ENCODE assay signal across 1 cellular context in genomic region chr15:60374628-60375081, GRCh38.
TF ChIP-seq lines count a peak whose summit lies in the region.

No MANE protein-coding gene starts in this region.

TF ChIP-seq in HepG2, 621 proteins besides CTCF, POLR2A, EP300 and RAD21 (continued from another document and continues in another):
- TF ChIP-seq, protein P1, sequence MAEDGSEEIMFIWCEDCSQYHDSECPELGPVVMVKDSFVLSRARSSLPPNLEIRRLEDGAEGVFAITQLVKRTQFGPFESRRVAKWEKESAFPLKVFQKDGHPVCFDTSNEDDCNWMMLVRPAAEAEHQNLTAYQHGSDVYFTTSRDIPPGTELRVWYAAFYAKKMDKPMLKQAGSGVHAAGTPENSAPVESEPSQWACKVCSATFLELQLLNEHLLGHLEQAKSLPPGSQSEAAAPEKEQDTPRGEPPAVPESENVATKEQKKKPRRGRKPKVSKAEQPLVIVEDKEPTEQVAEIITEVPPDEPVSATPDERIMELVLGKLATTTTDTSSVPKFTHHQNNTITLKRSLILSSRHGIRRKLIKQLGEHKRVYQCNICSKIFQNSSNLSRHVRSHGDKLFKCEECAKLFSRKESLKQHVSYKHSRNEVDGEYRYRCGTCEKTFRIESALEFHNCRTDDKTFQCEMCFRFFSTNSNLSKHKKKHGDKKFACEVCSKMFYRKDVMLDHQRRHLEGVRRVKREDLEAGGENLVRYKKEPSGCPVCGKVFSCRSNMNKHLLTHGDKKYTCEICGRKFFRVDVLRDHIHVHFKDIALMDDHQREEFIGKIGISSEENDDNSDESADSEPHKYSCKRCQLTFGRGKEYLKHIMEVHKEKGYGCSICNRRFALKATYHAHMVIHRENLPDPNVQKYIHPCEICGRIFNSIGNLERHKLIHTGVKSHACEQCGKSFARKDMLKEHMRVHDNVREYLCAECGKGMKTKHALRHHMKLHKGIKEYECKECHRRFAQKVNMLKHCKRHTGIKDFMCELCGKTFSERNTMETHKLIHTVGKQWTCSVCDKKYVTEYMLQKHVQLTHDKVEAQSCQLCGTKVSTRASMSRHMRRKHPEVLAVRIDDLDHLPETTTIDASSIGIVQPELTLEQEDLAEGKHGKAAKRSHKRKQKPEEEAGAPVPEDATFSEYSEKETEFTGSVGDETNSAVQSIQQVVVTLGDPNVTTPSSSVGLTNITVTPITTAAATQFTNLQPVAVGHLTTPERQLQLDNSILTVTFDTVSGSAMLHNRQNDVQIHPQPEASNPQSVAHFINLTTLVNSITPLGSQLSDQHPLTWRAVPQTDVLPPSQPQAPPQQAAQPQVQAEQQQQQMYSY (CRISPR knock-in tag; IDR thresholded peaks at IDR 0.05) = peak; percentile 74
- TF ChIP-seq NR2F6 (IDR thresholded peaks at IDR 0.05) (peak; percentile 39), NR2F6 (CRISPR knock-in tag; IDR thresholded peaks at IDR 0.05) (peak; percentile 69; the same call in 1 of the 2 replicates), ZNF136 (CRISPR knock-in tag; IDR thresholded peaks at IDR 0.05; ENCODE audit: low read depth) (no peak), JUN (CRISPR knock-in tag; IDR thresholded peaks at IDR 0.05) (peak; percentile 90), TBX2 (CRISPR knock-in tag; IDR thresholded peaks at IDR 0.05; ENCODE audit: borderline replicate concordance) (peak; percentile 97), ZBTB1 (CRISPR knock-in tag; IDR thresholded peaks at IDR 0.05; ENCODE audit: borderline replicate concordance) (no peak), ZNF562 (CRISPR knock-in tag; IDR thresholded peaks at IDR 0.05; ENCODE audit: borderline replicate concordance) (no peak), SMARCC2 (IDR thresholded peaks at IDR 0.05) (no peak), ASH2L (IDR thresholded peaks at IDR 0.05; ENCODE audit: insufficient read length, low read depth, low read length) (peak; percentile 51), RBM39 (IDR thresholded peaks at IDR 0.05; ENCODE audit: low read depth, low read length, poor library complexity, severe bottlenecking) (no peak), MTA1 (CRISPR knock-in tag; IDR thresholded peaks at IDR 0.05; ENCODE audit: borderline replicate concordance) (0 out of 2 replicates have a peak, but pooled peaks have one; percentile 48), KLF9 (CRISPR knock-in tag; IDR thresholded peaks at IDR 0.05; ENCODE audit: low read depth) (no peak), ELF1 (CRISPR knock-in tag; IDR thresholded peaks at IDR 0.05) (peak; percentile 51), ZNF501 (CRISPR knock-in tag; IDR thresholded peaks at IDR 0.05) (0 out of 2 replicates have a peak, but pooled peaks have one; percentile 34), KDM5A (IDR thresholded peaks at IDR 0.05; ENCODE audit: borderline replicate concordance, low read length) (no peak), ZNF619 (CRISPR knock-in tag; IDR thresholded peaks at IDR 0.05) (0 out of 2 replicates have a peak, but pooled peaks have one; percentile 37), NCOR1 (IDR thresholded peaks at IDR 0.05; ENCODE audit: borderline replicate concordance, low read length) (peak; percentile 50; the same call in 1 of the 2 replicates), PRDM10 (CRISPR knock-in tag; IDR thresholded peaks at IDR 0.05; ENCODE audit: low read depth) (peak; percentile 80), ZNF792 (CRISPR knock-in tag; IDR thresholded peaks at IDR 0.05) (peak; percentile 59; the same call in 1 of the 2 replicates), ZNF605 (CRISPR knock-in tag; IDR thresholded peaks at IDR 0.05) (0 out of 2 replicates have a peak, but pooled peaks have one; percentile 46), HNRNPK (IDR thresholded peaks at IDR 0.05; ENCODE audit: low read depth, low read length, poor library complexity, severe bottlenecking) (no peak), ZNF724P (CRISPR knock-in tag; IDR thresholded peaks at IDR 0.05; ENCODE audit: borderline replicate concordance) (0 out of 2 replicates have a peak, but pooled peaks have one; percentile 52), NFE2 (CRISPR knock-in tag; IDR thresholded peaks at IDR 0.05) (peak; percentile 87), ZNF746 (CRISPR knock-in tag; IDR thresholded peaks at IDR 0.05) (peak; percentile 54; the same call in 1 of the 2 replicates), IKZF5 (CRISPR knock-in tag; IDR thresholded peaks at IDR 0.05) (peak; percentile 93), ZNF317 (CRISPR knock-in tag; IDR thresholded peaks at IDR 0.05) (peak; percentile 67; the same call in 1 of the 2 replicates), ZNF264 (CRISPR knock-in tag; IDR thresholded peaks at IDR 0.05) (no peak), ZSCAN9 (CRISPR knock-in tag; IDR thresholded peaks at IDR 0.05; ENCODE audit: borderline replicate concordance) (peak; percentile 72), HNRNPUL1 (IDR thresholded peaks at IDR 0.05; ENCODE audit: low read depth, low read length) (no peak), ZFP37 (CRISPR knock-in tag; IDR thresholded peaks at IDR 0.05; ENCODE audit: borderline replicate concordance) (0 out of 2 replicates have a peak, but pooled peaks have one; percentile 48), MED1 (CRISPR knock-in tag; IDR thresholded peaks at IDR 0.05) (peak; percentile 94), MEIS2 (CRISPR knock-in tag; IDR thresholded peaks at IDR 0.05) (no peak), ZFP1 (CRISPR knock-in tag; IDR thresholded peaks at IDR 0.05) (no peak), POGZ (CRISPR knock-in tag; IDR thresholded peaks at IDR 0.05) (peak; percentile 82), ZMYM3 (CRISPR knock-in tag; IDR thresholded peaks at IDR 0.05) (peak; percentile 84), DDIT3 (CRISPR knock-in tag; IDR thresholded peaks at IDR 0.05) (no peak), RCOR2 (CRISPR knock-in tag; IDR thresholded peaks at IDR 0.05) (peak; percentile 95), ZMYM4 (CRISPR knock-in tag; IDR thresholded peaks at IDR 0.05) (peak; percentile 76), SRSF4 (IDR thresholded peaks at IDR 0.05; ENCODE audit: low read depth, low read length, poor library complexity, severe bottlenecking) (no peak), SALL1 (CRISPR knock-in tag; IDR thresholded peaks at IDR 0.05) (peak; percentile 94), SSRP1 (CRISPR knock-in tag; IDR thresholded peaks at IDR 0.05) (no peak), IRF2 (CRISPR knock-in tag; IDR thresholded peaks at IDR 0.05) (peak; percentile 85)
- TF ChIP-seq, protein P2, sequence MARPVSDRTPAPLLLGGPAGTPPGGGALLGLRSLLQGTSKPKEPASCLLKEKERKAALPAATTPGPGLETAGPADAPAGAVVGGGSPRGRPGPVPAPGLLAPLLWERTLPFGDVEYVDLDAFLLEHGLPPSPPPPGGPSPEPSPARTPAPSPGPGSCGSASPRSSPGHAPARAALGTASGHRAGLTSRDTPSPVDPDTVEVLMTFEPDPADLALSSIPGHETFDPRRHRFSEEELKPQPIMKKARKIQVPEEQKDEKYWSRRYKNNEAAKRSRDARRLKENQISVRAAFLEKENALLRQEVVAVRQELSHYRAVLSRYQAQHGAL (CRISPR knock-in tag; IDR thresholded peaks at IDR 0.05; ENCODE audit: not compliant biosample characterization) = no peak
- TF ChIP-seq, protein P3, sequence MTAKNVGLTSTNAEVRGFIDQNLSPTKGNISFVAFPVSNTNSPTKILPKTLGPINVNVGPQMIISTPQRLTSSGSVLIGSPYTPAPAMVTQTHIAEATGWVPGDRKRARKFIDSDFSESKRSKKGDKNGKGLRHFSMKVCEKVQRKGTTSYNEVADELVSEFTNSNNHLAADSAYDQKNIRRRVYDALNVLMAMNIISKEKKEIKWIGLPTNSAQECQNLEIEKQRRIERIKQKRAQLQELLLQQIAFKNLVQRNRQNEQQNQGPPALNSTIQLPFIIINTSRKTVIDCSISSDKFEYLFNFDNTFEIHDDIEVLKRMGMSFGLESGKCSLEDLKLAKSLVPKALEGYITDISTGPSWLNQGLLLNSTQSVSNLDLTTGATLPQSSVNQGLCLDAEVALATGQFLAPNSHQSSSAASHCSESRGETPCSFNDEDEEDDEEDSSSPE (CRISPR knock-in tag; IDR thresholded peaks at IDR 0.05) = peak; percentile 23; the same call in 1 of the 2 replicates
- TF ChIP-seq, protein P4, sequence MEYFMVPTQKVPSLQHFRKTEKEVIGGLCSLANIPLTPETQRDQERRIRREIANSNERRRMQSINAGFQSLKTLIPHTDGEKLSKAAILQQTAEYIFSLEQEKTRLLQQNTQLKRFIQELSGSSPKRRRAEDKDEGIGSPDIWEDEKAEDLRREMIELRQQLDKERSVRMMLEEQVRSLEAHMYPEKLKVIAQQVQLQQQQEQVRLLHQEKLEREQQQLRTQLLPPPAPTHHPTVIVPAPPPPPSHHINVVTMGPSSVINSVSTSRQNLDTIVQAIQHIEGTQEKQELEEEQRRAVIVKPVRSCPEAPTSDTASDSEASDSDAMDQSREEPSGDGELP (IDR thresholded peaks at IDR 0.05; ENCODE audit: borderline replicate concordance, low read depth) = peak; percentile 16; the same call in 1 of the 2 replicates
- TF ChIP-seq, protein P5, sequence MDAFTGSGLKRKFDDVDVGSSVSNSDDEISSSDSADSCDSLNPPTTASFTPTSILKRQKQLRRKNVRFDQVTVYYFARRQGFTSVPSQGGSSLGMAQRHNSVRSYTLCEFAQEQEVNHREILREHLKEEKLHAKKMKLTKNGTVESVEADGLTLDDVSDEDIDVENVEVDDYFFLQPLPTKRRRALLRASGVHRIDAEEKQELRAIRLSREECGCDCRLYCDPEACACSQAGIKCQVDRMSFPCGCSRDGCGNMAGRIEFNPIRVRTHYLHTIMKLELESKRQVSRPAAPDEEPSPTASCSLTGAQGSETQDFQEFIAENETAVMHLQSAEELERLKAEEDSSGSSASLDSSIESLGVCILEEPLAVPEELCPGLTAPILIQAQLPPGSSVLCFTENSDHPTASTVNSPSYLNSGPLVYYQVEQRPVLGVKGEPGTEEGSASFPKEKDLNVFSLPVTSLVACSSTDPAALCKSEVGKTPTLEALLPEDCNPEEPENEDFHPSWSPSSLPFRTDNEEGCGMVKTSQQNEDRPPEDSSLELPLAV (CRISPR knock-in tag; conservative IDR thresholded peaks at IDR 0.05; ENCODE audit: low read depth) = no peak
- TF ChIP-seq, protein P6, sequence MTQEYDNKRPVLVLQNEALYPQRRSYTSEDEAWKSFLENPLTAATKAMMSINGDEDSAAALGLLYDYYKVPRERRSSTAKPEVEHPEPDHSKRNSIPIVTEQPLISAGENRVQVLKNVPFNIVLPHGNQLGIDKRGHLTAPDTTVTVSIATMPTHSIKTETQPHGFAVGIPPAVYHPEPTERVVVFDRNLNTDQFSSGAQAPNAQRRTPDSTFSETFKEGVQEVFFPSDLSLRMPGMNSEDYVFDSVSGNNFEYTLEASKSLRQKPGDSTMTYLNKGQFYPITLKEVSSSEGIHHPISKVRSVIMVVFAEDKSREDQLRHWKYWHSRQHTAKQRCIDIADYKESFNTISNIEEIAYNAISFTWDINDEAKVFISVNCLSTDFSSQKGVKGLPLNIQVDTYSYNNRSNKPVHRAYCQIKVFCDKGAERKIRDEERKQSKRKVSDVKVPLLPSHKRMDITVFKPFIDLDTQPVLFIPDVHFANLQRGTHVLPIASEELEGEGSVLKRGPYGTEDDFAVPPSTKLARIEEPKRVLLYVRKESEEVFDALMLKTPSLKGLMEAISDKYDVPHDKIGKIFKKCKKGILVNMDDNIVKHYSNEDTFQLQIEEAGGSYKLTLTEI (CRISPR knock-in tag; conservative IDR thresholded peaks at IDR 0.05) = no peak
- TF ChIP-seq, protein P7, sequence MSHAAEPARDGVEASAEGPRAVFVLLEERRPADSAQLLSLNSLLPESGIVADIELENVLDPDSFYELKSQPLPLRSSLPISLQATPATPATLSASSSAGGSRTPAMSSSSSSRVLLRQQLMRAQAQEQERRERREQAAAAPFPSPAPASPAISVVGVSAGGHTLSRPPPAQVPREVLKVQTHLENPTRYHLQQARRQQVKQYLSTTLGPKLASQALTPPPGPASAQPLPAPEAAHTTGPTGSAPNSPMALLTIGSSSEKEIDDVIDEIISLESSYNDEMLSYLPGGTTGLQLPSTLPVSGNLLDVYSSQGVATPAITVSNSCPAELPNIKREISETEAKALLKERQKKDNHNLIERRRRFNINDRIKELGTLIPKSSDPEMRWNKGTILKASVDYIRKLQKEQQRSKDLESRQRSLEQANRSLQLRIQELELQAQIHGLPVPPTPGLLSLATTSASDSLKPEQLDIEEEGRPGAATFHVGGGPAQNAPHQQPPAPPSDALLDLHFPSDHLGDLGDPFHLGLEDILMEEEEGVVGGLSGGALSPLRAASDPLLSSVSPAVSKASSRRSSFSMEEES (CRISPR knock-in tag; IDR thresholded peaks at IDR 0.05) = peak; percentile 96
